In genomic region chr16:89406277-89406888, GRCh38 we compare ENCODE assay signal across 11 cellular contexts.
A peak's percentile ranks its signal among the peaks of the same experiment; 100 is the strongest.
DNase-seq lines count a peak whose midpoint lies in the region; ATAC-seq and TF ChIP-seq lines count a peak whose summit lies in the region.
"Had no signal": no experiment of that assay in that cellular context is flagged by ENCODE, and none has a peak within 500 bp of the region (broad histone marks: within the 10 kb centered on the region; RNA-seq: fewer than 3 reads in every experiment).

No MANE protein-coding gene starts in this region.

- H3K4me3 ChIP-seq in hepatocyte (no peak overlapping the region), prostate gland (no peak overlapping the region)

- H2AFZ ChIP-seq in hepatocyte = no peak overlapping the region

- H3K27ac Mint-ChIP-seq in activated naive CD4-positive, alpha-beta T cell treated with anti-CD3 and anti-CD28 coated beads, Interleukin-2, amount 10 ng/mL, durations not matched to agents 7 days and 5 days = peak overlapping the region; percentile 93
- H3K27ac Mint-ChIP-seq in activated B cell treated with CpG ODN at 0.5 μM for 24 hours = peak overlapping the region; percentile 4
- peak overlapping the region; percentile 80 for H3K27ac Mint-ChIP-seq in stimulated activated effector memory CD8-positive, alpha-beta T cell treated with anti-CD3 and anti-CD28 coated beads, Interleukin-12 subunit alpha, Interleukin-12 subunit beta, amount 100 ng/mL, for 72 hours

- H3K9me2 ChIP-seq in hepatocyte (replicated peaks; ENCODE audit: insufficient read depth) = no peaks in the 10 kb centered on the region

- H3K27ac ChIP-seq in hepatocyte = peak overlapping the region; percentile 63
- H3K27ac ChIP-seq in prostate gland = no peak overlapping the region
- H3K27ac ChIP-seq: SK-N-MC had no signal

- H3K36me3 Mint-ChIP-seq in activated naive CD4-positive, alpha-beta T cell treated with anti-CD3 and anti-CD28 coated beads, Interleukin-2, amount 10 ng/mL, durations not matched to agents 7 days and 5 days = peaks cover 14% of the 10 kb centered on the region
- H3K36me3 Mint-ChIP-seq in activated B cell treated with CpG ODN at 0.5 μM for 24 hours (ENCODE audit: low read depth) = peaks cover 13% of the 10 kb centered on the region
- H3K36me3 Mint-ChIP-seq in stimulated activated effector memory CD8-positive, alpha-beta T cell treated with anti-CD3 and anti-CD28 coated beads, Interleukin-12 subunit alpha, Interleukin-12 subunit beta, amount 100 ng/mL, for 72 hours = peaks cover 33% of the 10 kb centered on the region

- H3K79me2 ChIP-seq in hepatocyte = peaks cover 100% of the 10 kb centered on the region

- no peak for TF ChIP-seq POLR2A in prostate gland (IDR thresholded peaks at IDR 0.05)

- H3K36me3 ChIP-seq in hepatocyte (replicated peaks; ENCODE audit: insufficient read depth, low read depth) (no peaks in the 10 kb centered on the region), prostate gland (no peaks in the 10 kb centered on the region)

- POLR2A ChIA-PET in activated B cell treated with CpG ODN at 0.5 μM for 24 hours (lab: Charles Lee) = no interaction called here

- ATAC-seq in activated B cell treated with CpG ODN at 0.5 μM for 24 hours (ENCODE audit: low read depth) = no peak
- ATAC-seq in stimulated activated effector memory CD8-positive, alpha-beta T cell treated with anti-CD3 and anti-CD28 coated beads, Interleukin-12 subunit alpha, Interleukin-12 subunit beta, amount 100 ng/mL, for 72 hours = no peak

- intact Hi-C loops in activated B cell treated with CpG ODN at 0.5 μM for 24 hours (cut with micrococcal nuclease) (no loop called here), prostate gland (cut with DNase I) (loop anchor here (10.0 kb wide), 1 partner anchor 78 kb away; no protein-coding TSS in a partner anchor)

- H3K9me3 ChIP-seq in hepatocyte (ENCODE audit: low read depth) (no peaks in the 10 kb centered on the region), prostate gland (no peaks in the 10 kb centered on the region)

- H4K20me1 ChIP-seq in hepatocyte (ENCODE audit: insufficient read depth, poor library complexity, severe bottlenecking) = peaks cover 100% of the 10 kb centered on the region

- H3K27me3 ChIP-seq in hepatocyte = no peaks in the 10 kb centered on the region
- no peaks in the 10 kb centered on the region for H3K27me3 ChIP-seq in prostate gland (replicated peaks; ENCODE audit: insufficient read depth)

- H3K4me1 ChIP-seq in hepatocyte (ENCODE audit: insufficient read depth) (peaks cover 80% of the 10 kb centered on the region), prostate gland (replicated peaks) (peaks cover 28% of the 10 kb centered on the region)

- peaks cover 90% of the 10 kb centered on the region for H3K4me1 Mint-ChIP-seq in activated naive CD4-positive, alpha-beta T cell treated with anti-CD3 and anti-CD28 coated beads, Interleukin-2, amount 10 ng/mL, durations not matched to agents 7 days and 5 days
- peaks cover 90% of the 10 kb centered on the region for H3K4me1 Mint-ChIP-seq in activated B cell treated with CpG ODN at 0.5 μM for 24 hours
- H3K4me1 Mint-ChIP-seq in stimulated activated effector memory CD8-positive, alpha-beta T cell treated with anti-CD3 and anti-CD28 coated beads, Interleukin-12 subunit alpha, Interleukin-12 subunit beta, amount 100 ng/mL, for 72 hours = peaks cover 93% of the 10 kb centered on the region

- peak overlapping the region; percentile 9 for H3K4me3 Mint-ChIP-seq in activated naive CD4-positive, alpha-beta T cell treated with anti-CD3 and anti-CD28 coated beads, Interleukin-2, amount 10 ng/mL, durations not matched to agents 7 days and 5 days
- peak overlapping the region; percentile 24 for H3K4me3 Mint-ChIP-seq in activated B cell treated with CpG ODN at 0.5 μM for 24 hours
- peak overlapping the region; percentile 56 for H3K4me3 Mint-ChIP-seq in stimulated activated effector memory CD8-positive, alpha-beta T cell treated with anti-CD3 and anti-CD28 coated beads, Interleukin-12 subunit alpha, Interleukin-12 subunit beta, amount 100 ng/mL, for 72 hours

- H3K27me3 Mint-ChIP-seq in activated naive CD4-positive, alpha-beta T cell treated with anti-CD3 and anti-CD28 coated beads, Interleukin-2, amount 10 ng/mL, durations not matched to agents 7 days and 5 days = no peaks in the 10 kb centered on the region
- no peaks in the 10 kb centered on the region for H3K27me3 Mint-ChIP-seq in activated B cell treated with CpG ODN at 0.5 μM for 24 hours

- no peaks in the 10 kb centered on the region for H3K9me3 Mint-ChIP-seq in activated naive CD4-positive, alpha-beta T cell treated with anti-CD3 and anti-CD28 coated beads, Interleukin-2, amount 10 ng/mL, durations not matched to agents 7 days and 5 days
- H3K9me3 Mint-ChIP-seq in activated B cell treated with CpG ODN at 0.5 μM for 24 hours = no peaks in the 10 kb centered on the region
- H3K9me3 Mint-ChIP-seq in stimulated activated effector memory CD8-positive, alpha-beta T cell treated with anti-CD3 and anti-CD28 coated beads, Interleukin-12 subunit alpha, Interleukin-12 subunit beta, amount 100 ng/mL, for 72 hours = no peaks in the 10 kb centered on the region

- CTCF ChIA-PET in activated naive CD4-positive, alpha-beta T cell treated with anti-CD3 and anti-CD28 coated beads, Interleukin-2, amount 10 ng/mL, durations not matched to agents 7 days and 5 days (lab: Charles Lee) = no interaction called here
- CTCF ChIA-PET in activated B cell treated with CpG ODN at 0.5 μM for 24 hours (lab: Charles Lee) = no interaction called here

- WGBS in hepatocyte (ENCODE audit: low lambda C conversion rate, missing lambda C conversion rate) = 80% methylated on average over 22 of the region's 22 CpGs
- 78% methylated on average over 21 of the region's 22 CpGs for WGBS in prostate gland

- no peak for TF ChIP-seq CTCF in activated B cell treated with CpG ODN at 0.5 μM for 24 hours (IDR thresholded peaks at IDR 0.05)
- no peak for TF ChIP-seq CTCF in hepatocyte (IDR thresholded peaks at IDR 0.05; ENCODE audit: poor library complexity)
- TF ChIP-seq CTCF in prostate gland (IDR thresholded peaks at IDR 0.05) = no peak

- DNase-seq in activated naive CD4-positive, alpha-beta T cell treated with anti-CD3 and anti-CD28 coated beads, Interleukin-2, amount 10 ng/mL, durations not matched to agents 7 days and 5 days = no peak
- DNase-seq in activated naive CD4-positive, alpha-beta T cell treated with anti-CD3 and anti-CD28 coated beads, Interleukin-2, amount 50 U/mL, for 16 hours = no peak
- no peak for DNase-seq in activated B cell treated with CpG ODN at 0.5 μM for 24 hours
- no peak for DNase-seq in hepatocyte (ENCODE audit: low spot score)
- no peak for DNase-seq in stimulated activated effector memory CD8-positive, alpha-beta T cell treated with anti-CD3 and anti-CD28 coated beads, Interleukin-12 subunit alpha, Interleukin-12 subunit beta, amount 100 ng/mL, for 72 hours (ENCODE audit: low spot score in 2 of 2)
- DNase-seq in LoVo (ENCODE audit: low spot score) = no peak
- DNase-seq in stimulated activated naive CD4-positive, alpha-beta T cell treated with Interleukin-2 at 50 U/mL for 16 hours (lab: John Stamatoyannopoulos, UW) = no peak
- no peak for DNase-seq in prostate gland (ENCODE audit: low spot score)
- DNase-seq: NCI-H1417, NCI-H748 treated with DMSO at 0.1 percent for 48 hours had no signal

- no peak overlapping the region for H3K4me2 ChIP-seq in hepatocyte

Comparison
In these comparisons a context has a peak if more than half of its experiments do, and no peak if none do; other contexts are left out.
1. H3K27ac Mint-ChIP-seq: peak in every context shown above with its lines; median percentile 93 in activated naive CD4-positive, alpha-beta T cell treated with anti-CD3 and anti-CD28 coated beads, Interleukin-2, amount 10 ng/mL, durations not matched to agents 7 days and 5 days; 80 in stimulated activated effector memory CD8-positive, alpha-beta T cell treated with anti-CD3 and anti-CD28 coated beads, Interleukin-12 subunit alpha, Interleukin-12 subunit beta, amount 100 ng/mL, for 72 hours; 4 in activated B cell treated with CpG ODN at 0.5 μM for 24 hours.